ENCODE assay signal across 8 cellular contexts in the genomic region with DNA sequence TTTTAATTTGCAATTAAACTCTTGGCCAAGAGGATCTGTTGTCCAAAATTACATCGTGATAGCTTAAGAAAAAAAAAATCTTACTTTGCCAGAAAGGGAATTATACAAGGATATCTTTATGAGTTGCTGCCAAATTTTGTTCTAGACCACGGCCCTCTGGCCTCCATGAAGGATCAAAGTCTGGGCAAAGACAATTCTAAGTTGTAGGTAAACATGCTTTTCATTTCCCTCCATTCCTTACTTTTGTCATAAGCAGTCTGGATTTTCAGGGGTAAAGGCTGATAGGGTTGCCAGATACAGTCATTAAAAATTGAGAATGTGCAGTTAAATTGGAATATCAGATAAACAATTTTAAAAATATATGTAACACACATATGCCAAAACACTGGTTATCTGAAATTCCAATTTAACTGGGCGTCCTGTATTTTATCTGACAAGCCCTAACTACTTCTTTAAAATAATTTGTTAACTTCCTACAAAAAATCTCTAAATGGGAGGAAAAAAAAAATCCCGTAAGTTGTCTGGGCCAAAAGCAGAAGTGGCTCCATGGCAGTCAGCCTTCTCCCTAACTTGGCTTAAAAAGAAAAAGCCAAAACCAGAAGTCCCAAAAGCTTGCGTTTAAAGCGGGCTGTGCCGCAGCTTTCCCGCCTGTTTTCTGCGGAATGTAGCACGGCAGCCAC.
A peak's percentile ranks its signal among the peaks of the same experiment; 100 is the strongest.
DNase-seq lines count a peak whose midpoint lies in the region; FAIRE-seq and TF ChIP-seq lines count a peak whose summit lies in the region.

No MANE protein-coding gene starts in this region.

- no peak for TF ChIP-seq CTCF in fibroblast of villous mesenchyme (IDR thresholded peaks at IDR 0.05; ENCODE audit: insufficient read depth, low read depth, low read length)

- no peak for FAIRE-seq in HTR-8/SVneo (lab: Jason Lieb, UNC)

- DNase-seq in DMS 273 (lab: John Stamatoyannopoulos, UW; ENCODE audit: unreplicated experiment) (peak; percentile 16), DMS 273 treated with DMSO at 0.1 percent for 48 hours (lab: John Stamatoyannopoulos, UW) (no peak), SJCRH30 (peak in 1 of 2 experiments; percentile 28), fibroblast of villous mesenchyme (ENCODE audit: low read depth) (no peak), G401 (ENCODE audit: low spot score) (no peak), NOMO-1 (lab: John Stamatoyannopoulos, UW; ENCODE audit: unreplicated experiment in 2 of 2) (no peak), HTR-8/SVneo (ENCODE audit: insufficient read length, low spot score) (no peak)

- H3K4me3 ChIP-seq in SJCRH30 = peak overlapping the region; percentile 84
- H3K4me3 ChIP-seq in fibroblast of villous mesenchyme (ENCODE audit: low read depth, low read length) = peak overlapping the region; percentile 85
- peak overlapping the region; percentile 55 to 94 (median 83) for H3K4me3 ChIP-seq in skin epidermis

- peak overlapping the region; percentile 98 for H3K27ac ChIP-seq in SJCRH30
- peak overlapping the region; percentile 97 to 100 (median 99) for H3K27ac ChIP-seq in skin epidermis

- no peaks in the 10 kb centered on the region for H3K9me3 ChIP-seq in SJCRH30 (replicated peaks)

- H3K36me3 ChIP-seq in SJCRH30 = no peaks in the 10 kb centered on the region

- H3K27me3 ChIP-seq in SJCRH30 = no peaks in the 10 kb centered on the region

- H3K4me1 ChIP-seq in SJCRH30 = peaks cover 9% of the 10 kb centered on the region

- in situ Hi-C loops in G401 (cut with HindIII; ENCODE audit: low sequenced_read_pairs) = no loop called here
